1 cellular context compared by ENCODE assay signal in the genomic region with DNA sequence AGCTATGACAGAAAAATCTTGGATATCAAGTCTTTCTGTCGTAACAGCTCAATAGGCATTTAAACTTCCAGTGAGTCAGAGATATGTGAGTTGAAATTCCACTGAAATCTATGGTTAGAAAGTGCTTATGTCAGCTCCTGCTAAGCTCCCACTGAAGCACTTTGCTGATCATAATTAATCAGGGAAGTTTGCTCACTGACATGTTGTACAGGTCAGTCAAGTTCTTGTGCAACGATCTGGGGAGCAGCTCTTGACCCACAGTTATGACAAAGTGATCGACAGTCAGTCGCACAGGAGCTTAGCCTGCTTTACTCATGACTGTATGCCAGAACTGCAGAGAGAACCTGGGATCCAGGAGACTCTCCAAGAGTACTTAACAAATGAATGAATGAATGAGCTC.
TF ChIP-seq lines count a peak whose summit lies in the region.

No MANE protein-coding gene starts in this region.

TF ChIP-seq in GM23338, 12 proteins besides CTCF, POLR2A, EP300 and RAD21 (continued from another document):
- no peak for TF ChIP-seq ZNF331 (CRISPR knock-in tag; IDR thresholded peaks at IDR 0.05; ENCODE audit: low read depth)
- TF ChIP-seq ZNF114 (CRISPR knock-in tag; IDR thresholded peaks at IDR 0.05) = no peak
